ENCODE assay signal across 16 cellular contexts in genomic region chr2:101238930-101239759, GRCh38. TPM values are rescaled to one million over a fixed set of nuclear protein-coding genes. Genes with fewer than 3 reads are reported as not detected.
A peak's percentile ranks its signal among the peaks of the same experiment; 100 is the strongest.
DNase-seq lines count a peak whose midpoint lies in the region; ATAC-seq, FAIRE-seq and TF ChIP-seq lines count a peak whose summit lies in the region.
"Had no signal": no experiment of that assay in that cellular context is flagged by ENCODE, and none has a peak within 500 bp of the region (broad histone marks: within the 10 kb centered on the region; RNA-seq: fewer than 3 reads in every experiment).

No MANE protein-coding gene starts in this region.

- WGBS in heart right ventricle, 2 donors = 88 to 92% methylated on average over 12 of the region's 12 CpGs

- peak overlapping the region; percentile 76 for H3K4me3 Mint-ChIP-seq in type B pancreatic cell
- H3K4me3 Mint-ChIP-seq in activated T-helper 1 cell treated with anti-CD3 and anti-CD28 coated beads, Interleukin-12 subunit alpha, Interleukin-12 subunit beta, Interleukin-2, Interleukin-4 antibody, amounts not matched to agents 30 ng/mL and 10 ng/mL and 1 ng/mL, durations not matched to agents 14 hours and 24 hours and 36 hours = no peak overlapping the region
- H3K4me3 Mint-ChIP-seq: activated naive CD8-positive, alpha-beta T cell treated with anti-CD3 and anti-CD28 coated beads, Interleukin-2, amount 50 U/mL, for 24 hours had no signal

- TF ChIP-seq CTCF in type B pancreatic cell (conservative IDR thresholded peaks at IDR 0.05) = no peak
- TF ChIP-seq CTCF in heart right ventricle (IDR thresholded peaks at IDR 0.05) = no peak

- intact Hi-C loops in activated T-helper 1 cell treated with anti-CD3 and anti-CD28 coated beads, Interleukin-12 subunit alpha, Interleukin-12 subunit beta, Interleukin-2, Interleukin-4 antibody, amounts not matched to agents 30 ng/mL and 10 ng/mL and 1 ng/mL, durations not matched to agents 14 hours and 24 hours and 36 hours (cut with micrococcal nuclease) = no loop called here
- intact Hi-C loops in heart right ventricle (cut with DNase I) = no loop called here

- DNase-seq in NCI-H2029 (lab: John Stamatoyannopoulos, UW) (peak; percentile 7), NCI-H2029 treated with DMSO at 0.1 percent for 48 hours (lab: John Stamatoyannopoulos, UW) (no peak), RCC 7860 (ENCODE audit: low spot score) (peak; percentile 94), left kidney (ENCODE audit: low read depth, low spot score) (peak; percentile 79), type B pancreatic cell (ENCODE audit: extremely low spot score, unreplicated experiment) (no peak), H7 (no peak), heart right ventricle (no peak)
- no peak for DNase-seq in activated T-helper 1 cell treated with anti-CD3 and anti-CD28 coated beads, Interleukin-12 subunit alpha, Interleukin-12 subunit beta, Interleukin-2, Interleukin-4 antibody, amounts not matched to agents 30 ng/mL and 10 ng/mL and 1 ng/mL, durations not matched to agents 14 hours and 24 hours and 36 hours (ENCODE audit: low spot score)
- DNase-seq: activated CD8-positive, alpha-beta memory T cell treated with anti-CD3 and anti-CD28 coated beads, Interleukin-2, amount 50 U/mL, for 48 hours; activated naive CD8-positive, alpha-beta T cell treated with anti-CD3 and anti-CD28 coated beads, Interleukin-2, amount 50 U/mL, for 24 hours; foreskin fibroblast; NCI-H82; nucleus accumbens; WERI-Rb-1 had no signal

- H3K27ac ChIP-seq in heart right ventricle = peak overlapping the region in 1 of 10 donors; percentile 6
- H3K27ac ChIP-seq: tibial nerve, WERI-Rb-1 had no signal

- H3K4me3 ChIP-seq in H7 (ENCODE audit: insufficient read depth, low read depth, low read length) (no peak overlapping the region), heart right ventricle (no peak overlapping the region)
- H3K4me3 ChIP-seq: tibial nerve had no signal

- peaks cover 3% of the 10 kb centered on the region for H3K36me3 Mint-ChIP-seq in type B pancreatic cell
- H3K36me3 Mint-ChIP-seq in activated T-helper 1 cell treated with anti-CD3 and anti-CD28 coated beads, Interleukin-12 subunit alpha, Interleukin-12 subunit beta, Interleukin-2, Interleukin-4 antibody, amounts not matched to agents 30 ng/mL and 10 ng/mL and 1 ng/mL, durations not matched to agents 14 hours and 24 hours and 36 hours (ENCODE audit: low read depth) = no peaks in the 10 kb centered on the region

- peak overlapping the region; percentile 89 for H3K27ac Mint-ChIP-seq in type B pancreatic cell
- no peak overlapping the region for H3K27ac Mint-ChIP-seq in activated T-helper 1 cell treated with anti-CD3 and anti-CD28 coated beads, Interleukin-12 subunit alpha, Interleukin-12 subunit beta, Interleukin-2, Interleukin-4 antibody, amounts not matched to agents 30 ng/mL and 10 ng/mL and 1 ng/mL, durations not matched to agents 14 hours and 24 hours and 36 hours
- H3K27ac Mint-ChIP-seq: activated naive CD8-positive, alpha-beta T cell treated with anti-CD3 and anti-CD28 coated beads, Interleukin-2, amount 50 U/mL, for 24 hours had no signal

- peak; percentile 91 for FAIRE-seq in RCC 7860 (lab: Jason Lieb, UNC)
- FAIRE-seq: keratinocyte had no signal

- peaks cover 39% of the 10 kb centered on the region for H3K4me1 Mint-ChIP-seq in type B pancreatic cell (ENCODE audit: unreplicated experiment)
- H3K4me1 Mint-ChIP-seq in activated T-helper 1 cell treated with anti-CD3 and anti-CD28 coated beads, Interleukin-12 subunit alpha, Interleukin-12 subunit beta, Interleukin-2, Interleukin-4 antibody, amounts not matched to agents 30 ng/mL and 10 ng/mL and 1 ng/mL, durations not matched to agents 14 hours and 24 hours and 36 hours (ENCODE audit: low read depth) = peaks cover 10% of the 10 kb centered on the region
- H3K4me1 Mint-ChIP-seq: activated naive CD8-positive, alpha-beta T cell treated with anti-CD3 and anti-CD28 coated beads, Interleukin-2, amount 50 U/mL, for 24 hours had no signal

- peaks cover 0 to 12% (median 0%) of the 10 kb centered on the region in 11 donors for H3K9me3 ChIP-seq in heart right ventricle

- ATAC-seq in heart right ventricle = no peak
- ATAC-seq: activated naive CD8-positive, alpha-beta T cell treated with anti-CD3 and anti-CD28 coated beads, Interleukin-2, amount 50 U/mL, for 24 hours had no signal

- no peaks in the 10 kb centered on the region for H3K27me3 Mint-ChIP-seq in type B pancreatic cell
- H3K27me3 Mint-ChIP-seq in activated T-helper 1 cell treated with anti-CD3 and anti-CD28 coated beads, Interleukin-12 subunit alpha, Interleukin-12 subunit beta, Interleukin-2, Interleukin-4 antibody, amounts not matched to agents 30 ng/mL and 10 ng/mL and 1 ng/mL, durations not matched to agents 14 hours and 24 hours and 36 hours (ENCODE audit: insufficient read depth) = peaks cover 1% of the 10 kb centered on the region
- H3K27me3 Mint-ChIP-seq: activated naive CD8-positive, alpha-beta T cell treated with anti-CD3 and anti-CD28 coated beads, Interleukin-2, amount 50 U/mL, for 24 hours had no signal

- H3K4me1 ChIP-seq in heart right ventricle = peaks cover 0 to 30% (median 15%) of the 10 kb centered on the region in 9 donors
- H3K4me1 ChIP-seq: tibial nerve had no signal

- H3K9me3 Mint-ChIP-seq in type B pancreatic cell = peaks cover 13% of the 10 kb centered on the region
- no peaks in the 10 kb centered on the region for H3K9me3 Mint-ChIP-seq in activated T-helper 1 cell treated with anti-CD3 and anti-CD28 coated beads, Interleukin-12 subunit alpha, Interleukin-12 subunit beta, Interleukin-2, Interleukin-4 antibody, amounts not matched to agents 30 ng/mL and 10 ng/mL and 1 ng/mL, durations not matched to agents 14 hours and 24 hours and 36 hours
- H3K9me3 Mint-ChIP-seq: activated naive CD8-positive, alpha-beta T cell treated with anti-CD3 and anti-CD28 coated beads, Interleukin-2, amount 50 U/mL, for 24 hours had no signal

- no peaks in the 10 kb centered on the region for H3K27me3 ChIP-seq in H7 (ENCODE audit: control insufficient read depth, insufficient read depth, low read length)
- H3K27me3 ChIP-seq in heart right ventricle = no peaks in the 10 kb centered on the region
- H3K27me3 ChIP-seq: tibial nerve had no signal

- H3K36me3 ChIP-seq in H7 (replicated peaks; ENCODE audit: control insufficient read depth, insufficient read depth, low read length) = no peaks in the 10 kb centered on the region
- no peaks in the 10 kb centered on the region for H3K36me3 ChIP-seq in heart right ventricle
- H3K36me3 ChIP-seq: WERI-Rb-1 had no signal

RNA-seq across cellular contexts. Expression of gene CNOT11, which starts 13.5 kb away (rescaled TPM):
- 64.5 and 69.6 TPM in 2 replicates for total RNA-seq in type B pancreatic cell (ENCODE audit: low replicate concordance)
- total RNA-seq in H7 (2014; rRNA removed; shearing (Covaris generic)) = 68.6 and 72.6 TPM in 2 replicates
- 70.6 and 74.7 TPM in 2 replicates for total RNA-seq in activated T-helper 1 cell treated with anti-CD3 and anti-CD28 coated beads, Interleukin-12 subunit alpha, Interleukin-12 subunit beta, Interleukin-2, Interleukin-4 antibody, amounts not matched to agents 30 ng/mL and 10 ng/mL and 1 ng/mL, durations not matched to agents 14 hours and 24 hours and 36 hours
- total RNA-seq in heart right ventricle = 10 to 100 TPM; 37.8 to 77.1 (median 45.8) TPM
- 10 to 100 TPM; 14.5 to 20.7 TPM for polyA plus RNA-seq in heart right ventricle

Comparison
In these comparisons a context has a peak if more than half of its experiments do, and no peak if none do; other contexts are left out.
1. DNase-seq: peak in NCI-H2029 (single experiment), RCC 7860 (single experiment) and left kidney (single experiment); none in NCI-H2029 treated with DMSO at 0.1 percent for 48 hours (single experiment), type B pancreatic cell (single experiment), H7 (single experiment), activated T-helper 1 cell treated with anti-CD3 and anti-CD28 coated beads, Interleukin-12 subunit alpha, Interleukin-12 subunit beta, Interleukin-2, Interleukin-4 antibody, amounts not matched to agents 30 ng/mL and 10 ng/mL and 1 ng/mL, durations not matched to agents 14 hours and 24 hours and 36 hours (single experiment) and heart right ventricle (0 of 2).